9 cellular contexts compared by ENCODE assay signal in the genomic region with DNA sequence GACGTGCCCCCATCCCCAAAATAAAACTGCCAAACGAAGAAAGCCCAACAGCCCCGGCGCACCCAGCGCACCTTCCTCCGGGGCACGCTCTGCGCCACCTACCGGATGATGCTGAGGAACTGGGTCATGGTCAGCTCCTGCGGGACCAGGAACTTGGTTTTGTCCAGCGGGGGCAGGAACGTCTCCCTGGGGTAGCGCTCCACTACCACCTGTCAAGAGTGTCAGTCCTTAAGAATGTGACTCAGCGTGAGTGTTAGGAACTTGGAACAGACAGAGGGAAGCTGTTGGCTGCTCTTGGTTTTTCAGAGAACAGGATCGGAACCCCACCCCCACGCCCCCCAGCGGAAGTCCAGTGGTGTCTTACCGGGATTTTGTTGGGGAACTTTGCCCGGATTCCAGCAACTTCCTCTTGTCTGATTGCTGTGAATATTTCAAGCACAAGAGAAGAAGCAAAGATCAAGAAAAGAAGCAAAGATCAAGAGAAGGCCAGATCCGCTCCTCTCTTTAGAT. TPM values are rescaled to one million over a fixed set of nuclear protein-coding genes. Genes with fewer than 3 reads are reported as not detected.
A peak's percentile ranks its signal among the peaks of the same experiment; 100 is the strongest.
DNase-seq lines count a peak whose midpoint lies in the region; TF ChIP-seq lines count a peak whose summit lies in the region.
"Had no signal": no experiment of that assay in that cellular context is flagged by ENCODE, and none has a peak within 500 bp of the region (broad histone marks: within the 10 kb centered on the region; RNA-seq: fewer than 3 reads in every experiment).

No MANE protein-coding gene starts in this region.

- POLR2A ChIA-PET in GM10248 (lab: Yijun Ruan, JAX): no interaction called here

- peak; percentile 80 for TF ChIP-seq CTCF in GM10248 (IDR thresholded peaks at IDR 0.05; ENCODE audit: control extremely low read depth, extremely low read depth, low read depth, missing control alignments)

- CTCF ChIA-PET in GM10248 (lab: Yijun Ruan, JAX): interaction anchor here (0.8 to 4.3 kb wide), 27 partner anchors 9 to 495 kb away, joined by 3 to 31 read pairs (median 4); a partner anchor contains a TSS

- DNase-seq in GM10248 (ENCODE audit: extremely low spot score) (peak; percentile 61), HCEC 1CT (peak; percentile 92), NCI-H146 (lab: John Stamatoyannopoulos, UW) (peak; percentile 59), lung microvascular endothelial cell (ENCODE audit: low read depth in 2 of 2) (peak; percentile 41 to 56), NCI-H1105 (lab: John Stamatoyannopoulos, UW) (no peak)
- DNase-seq in activated CD4-positive, alpha-beta T cell treated with anti-CD3 and anti-CD28 coated beads, Interleukin-2, amount 50 U/mL, for 48 hours: peak; percentile 60 to 66
- DNase-seq in effector CD4-positive, alpha-beta T cell: peak; percentile 15
- peak in 2 of 3 donors; percentile 24 to 43 for DNase-seq in stimulated activated CD4-positive, alpha-beta T cell treated with anti-CD3 and anti-CD28 coated beads, TNF-alpha, amount 100 ng/mL, for 48 hours (ENCODE audit: low read depth in 3 of 3)

RNA-seq across cellular contexts. Expression of a gene that starts 0.4 kb away (rescaled TPM):
- under 0.01 TPM in 1 of 2 replicates, not detected in the other for total RNA-seq in lung microvascular endothelial cell

RNA-seq across cellular contexts. Expression of a gene that starts 40.9 kb away (rescaled TPM):
- total RNA-seq in lung microvascular endothelial cell: not detected in 2 replicates
- total RNA-seq: frontal cortex had no signal
